In the genomic region with DNA sequence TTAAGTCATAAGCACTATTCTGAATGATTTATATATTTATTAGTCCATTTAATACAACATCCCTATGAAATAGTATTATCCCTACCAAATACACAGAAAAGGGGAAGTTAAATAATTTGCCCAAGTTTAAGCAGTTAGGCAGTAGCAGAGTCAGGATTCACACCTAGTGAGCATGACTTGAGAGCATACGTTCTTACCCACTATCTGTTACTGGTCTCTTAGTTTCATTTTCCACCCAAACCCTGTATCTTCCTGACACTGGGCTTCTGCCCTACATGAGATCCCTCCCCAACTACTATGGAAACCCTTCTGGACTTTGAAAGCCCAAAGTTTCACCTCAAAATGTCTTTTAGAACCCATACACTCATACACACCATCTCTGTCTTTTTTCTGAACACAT, we compare ENCODE assay signal across 8 cellular contexts. TPM values are rescaled to one million over a fixed set of nuclear protein-coding genes. Genes with fewer than 3 reads are reported as not detected.
DNase-seq lines count a peak whose midpoint lies in the region; ATAC-seq, FAIRE-seq and TF ChIP-seq lines count a peak whose summit lies in the region.

No MANE protein-coding gene starts in this region.

- ATAC-seq in GM18858 (IDR thresholded peaks at IDR 0.05; ENCODE audit: unreplicated experiment) (peak; percentile 60), GM21786 (IDR thresholded peaks at IDR 0.05; ENCODE audit: unreplicated experiment) (peak; percentile 57), Right ventricle myocardium superior (ENCODE audit: poor library complexity) (no peak)

- H3K4me2 ChIP-seq in KMS-11: peak overlapping the region; percentile 47

- peak overlapping the region; percentile 3; the same call in 1 of the 2 replicates for H3K27ac ChIP-seq in KMS-11

- H3K27me3 ChIP-seq in KMS-11 (ENCODE audit: insufficient read depth, low read depth): no peaks in the 10 kb centered on the region

- intact Hi-C loops in Right ventricle myocardium superior (cut with DNase I): loop anchor here (10.0 kb wide), 1 partner anchor 51 kb away; no protein-coding TSS in a partner anchor

- peak overlapping the region; percentile 17; the same call in 1 of the 2 replicates for H2AFZ ChIP-seq in KMS-11 (ENCODE audit: low read depth)

- DNase-seq in fibroblast of villous mesenchyme (ENCODE audit: low read depth): peak; percentile 13
- no peak for DNase-seq in middle frontal gyrus (ENCODE audit: extremely low spot score, low spot score)
- DNase-seq in Right ventricle myocardium superior: no peak
- no peak for DNase-seq in HTR-8/SVneo (ENCODE audit: insufficient read length, low spot score)
- DNase-seq in NCI-H526 treated with DMSO at 0.1 percent for 48 hours (lab: John Stamatoyannopoulos, UW): no peak

- TF ChIP-seq CTCF in KMS-11 (conservative IDR thresholded peaks at IDR 0.05; ENCODE audit: low read depth, low read length) (no peak), fibroblast of villous mesenchyme (IDR thresholded peaks at IDR 0.05; ENCODE audit: insufficient read depth, low read depth, low read length) (no peak)

- FAIRE-seq in HTR-8/SVneo (lab: Jason Lieb, UNC): no peak

- H4K20me1 ChIP-seq in KMS-11 (ENCODE audit: insufficient read depth): no peaks in the 10 kb centered on the region

- peaks cover 48% of the 10 kb centered on the region for H3K4me1 ChIP-seq in KMS-11 (ENCODE audit: low read depth, poor library complexity, severe bottlenecking)

- no peaks in the 10 kb centered on the region for H3K36me3 ChIP-seq in KMS-11 (ENCODE audit: insufficient read depth)

- no peak overlapping the region for H3K9ac ChIP-seq in KMS-11

- H3K79me2 ChIP-seq in KMS-11 (ENCODE audit: insufficient read depth, low read depth): no peaks in the 10 kb centered on the region; the same call in 1 of the 2 replicates

- no peak overlapping the region for H3K4me3 ChIP-seq in KMS-11 (IDR thresholded peaks at IDR 0.05; ENCODE audit: insufficient read depth, low read depth, low read length)
- no peak overlapping the region for H3K4me3 ChIP-seq in fibroblast of villous mesenchyme (ENCODE audit: low read depth, low read length)

RNA-seq across cellular contexts. Expression of a gene that starts 4.4 kb away (rescaled TPM):
- total RNA-seq in fibroblast of villous mesenchyme (19.0 and 29.8 TPM in 2 replicates), Right ventricle myocardium superior (20.4 TPM)
